Comparison of ENCODE assay signal across 8 cellular contexts in genomic region chr2:95402370-95403203, GRCh38. TPM values are rescaled to one million over a fixed set of nuclear protein-coding genes. Genes with fewer than 3 reads are reported as not detected.
DNase-seq lines count a peak whose midpoint lies in the region; ATAC-seq and TF ChIP-seq lines count a peak whose summit lies in the region.

A gene with protein sequence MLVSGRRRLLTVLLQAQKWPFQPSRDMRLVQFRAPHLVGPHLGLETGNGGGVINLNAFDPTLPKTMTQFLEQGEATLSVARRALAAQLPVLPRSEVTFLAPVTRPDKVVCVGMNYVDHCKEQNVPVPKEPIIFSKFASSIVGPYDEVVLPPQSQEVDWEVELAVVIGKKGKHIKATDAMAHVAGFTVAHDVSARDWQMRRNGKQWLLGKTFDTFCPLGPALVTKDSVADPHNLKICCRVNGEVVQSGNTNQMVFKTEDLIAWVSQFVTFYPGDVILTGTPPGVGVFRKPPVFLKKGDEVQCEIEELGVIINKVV (plus strand): TSS chr2:95402708. CDS start chr2:95405559, 2,851 bp downstream.

- TF ChIP-seq EP300 in suprapubic skin (IDR thresholded peaks at IDR 0.05): no peak

- H3K4me1 ChIP-seq in suprapubic skin: peaks cover 23% of the 10 kb centered on the region

- H3K4me3 Mint-ChIP-seq in activated naive CD4-positive, alpha-beta T cell treated with anti-CD3 and anti-CD28 coated beads, Interleukin-2, amount 50 U/mL, for 24 hours: peak within 1 kb of the TSS; percentile 97

- H3K9me3 Mint-ChIP-seq in activated naive CD4-positive, alpha-beta T cell treated with anti-CD3 and anti-CD28 coated beads, Interleukin-2, amount 50 U/mL, for 24 hours: no peaks in the 10 kb centered on the region

- H3K27me3 ChIP-seq in suprapubic skin: no peaks in the 10 kb centered on the region

- H3K36me3 Mint-ChIP-seq in activated naive CD4-positive, alpha-beta T cell treated with anti-CD3 and anti-CD28 coated beads, Interleukin-2, amount 50 U/mL, for 24 hours: peaks cover 2% of the 10 kb centered on the region

- TF ChIP-seq POLR2A in suprapubic skin (IDR thresholded peaks at IDR 0.05): peak in 1 of 2 donors; percentile 27

- 0% methylated on average over 19 of the region's 64 CpGs for WGBS in suprapubic skin

- no peak for TF ChIP-seq CTCF in GM10266 (IDR thresholded peaks at IDR 0.05; ENCODE audit: control insufficient read depth, insufficient read depth, low read depth, missing control alignments)
- TF ChIP-seq CTCF in suprapubic skin (IDR thresholded peaks at IDR 0.05): no peak

- H3K27ac ChIP-seq in suprapubic skin: peak within 1 kb of the TSS; percentile 63

- peaks cover 23% of the 10 kb centered on the region for H3K4me1 Mint-ChIP-seq in activated naive CD4-positive, alpha-beta T cell treated with anti-CD3 and anti-CD28 coated beads, Interleukin-2, amount 50 U/mL, for 24 hours

- peak within 1 kb of the TSS; percentile 91 for H3K27ac Mint-ChIP-seq in activated naive CD4-positive, alpha-beta T cell treated with anti-CD3 and anti-CD28 coated beads, Interleukin-2, amount 50 U/mL, for 24 hours

- H3K27me3 Mint-ChIP-seq in activated naive CD4-positive, alpha-beta T cell treated with anti-CD3 and anti-CD28 coated beads, Interleukin-2, amount 50 U/mL, for 24 hours: no peaks in the 10 kb centered on the region

- DNase-seq in GM10266 (ENCODE audit: extremely low spot score) (peak; percentile 94), NCI-H1092 treated with DMSO at 0.1 percent for 48 hours (lab: John Stamatoyannopoulos, UW) (peak; percentile 87), globus pallidus (ENCODE audit: low spot score) (peak; percentile 91), occipital lobe (lab: John Stamatoyannopoulos, UW) (peak; percentile 93), suprapubic skin (ENCODE audit: low spot score in 2 of 2) (peak; percentile 97 to 99)

- ATAC-seq in HG02623 (IDR thresholded peaks at IDR 0.05; ENCODE audit: unreplicated experiment) (peak; percentile 90), SK-N-SH treated with all-trans-retinoic acid at 6 μM for 48 hours (peak; percentile 95)

- H3K4me3 ChIP-seq in suprapubic skin: peak within 1 kb of the TSS; percentile 71

- H3K36me3 ChIP-seq in suprapubic skin: peaks cover 8% of the 10 kb centered on the region

- H3K9me3 ChIP-seq in suprapubic skin: no peaks in the 10 kb centered on the region

TF ChIP-seq in SK-N-SH treated with all-trans-retinoic acid at 6 μM for 48 hours, 23 proteins besides CTCF, POLR2A, EP300 and RAD21:
- TF ChIP-seq POU6F1 (CRISPR knock-in tag; IDR thresholded peaks at IDR 0.05; ENCODE audit: borderline replicate concordance, low read depth) (no peak), BACH2 (CRISPR knock-in tag; IDR thresholded peaks at IDR 0.05; ENCODE audit: borderline replicate concordance) (no peak), CSDC2 (CRISPR knock-in tag; IDR thresholded peaks at IDR 0.05) (no peak)

RNA-seq across cellular contexts. Expression of the gene that starts here (rescaled TPM):
- total RNA-seq in occipital lobe: 8.7 TPM
- total RNA-seq in suprapubic skin: 10 to 100 TPM; 16.4 to 52.5 (median 26.9) TPM

Comparison
In these comparisons a context has a peak if more than half of its experiments do, and no peak if none do; other contexts are left out.
1. Peak in every context shown above with its lines: DNase-seq, ATAC-seq, H3K4me3 ChIP-seq and H3K27ac ChIP-seq.